Comparison of ENCODE assay signal across 23 cellular contexts in genomic region chr3:249587-250262, GRCh38. TPM values are rescaled to one million over a fixed set of nuclear protein-coding genes. Genes with fewer than 3 reads are reported as not detected.
"Had no signal": no experiment of that assay in that cellular context is flagged by ENCODE, and none has a peak within 500 bp of the region (broad histone marks: within the 10 kb centered on the region; RNA-seq: fewer than 3 reads in every experiment).

No MANE protein-coding gene starts in this region.

- H3K4me1 Mint-ChIP-seq: activated CD4-positive, alpha-beta T cell treated with anti-CD3 and anti-CD28 coated beads, Interleukin-2, amount 10 ng/mL, durations not matched to agents 24 days and 14 days; activated T-helper 17 cell treated with anti-CD3 and anti-CD28 coated beads, Interleukin-2, amount 50 U/mL, for 72 hours had no signal

- DNase-seq: activated B cell treated with CpG ODN at 0.5 μM for 24 hours; activated CD4-positive, alpha-beta T cell treated with anti-CD3 and anti-CD28 coated beads for 1 hour; activated CD4-positive, alpha-beta T cell treated with anti-CD3 and anti-CD28 coated beads, Interleukin-2, amount 10 ng/mL, durations not matched to agents 24 days and 14 days; activated CD4-positive, alpha-beta T cell treated with anti-CD3 and anti-CD28 coated beads, Interleukin-2, amount 50 U/mL, for 48 hours; activated gamma-delta T cell; activated naive CD4-positive, alpha-beta T cell treated with anti-CD3 and anti-CD28 coated beads for 36 hours; activated T-cell treated with anti-CD3 and anti-CD28 coated beads, Interleukin-2, amount 50 U/mL, for 4 hours; brain microvascular endothelial cell; MM.1S; NCI-H1105 treated with DMSO at 0.1 percent for 48 hours; NCI-H1436 treated with DMSO at 0.1 percent for 48 hours; NCI-H187; NCI-H2081; NCI-H510A treated with DMSO at 0.1 percent for 48 hours; NCI-H69; NK-92 treated with Interleukin-12 subunit alpha and Interleukin-12 subunit beta, amount 100 ng/mL, for 24 hours; Peyer's patch; SHP77 treated with DMSO at 0.1 percent for 48 hours; T-helper 17 cell; T-helper 9 cell had no signal

- H3K36me3 ChIP-seq: brain microvascular endothelial cell, Peyer's patch had no signal

- H3K27me3 ChIP-seq: brain microvascular endothelial cell, Peyer's patch had no signal

- H3K9me3 Mint-ChIP-seq: activated B cell treated with CpG ODN at 0.5 μM for 24 hours; activated CD4-positive, alpha-beta T cell treated with anti-CD3 and anti-CD28 coated beads, Interleukin-2, amount 10 ng/mL, durations not matched to agents 24 days and 14 days; activated naive CD4-positive, alpha-beta T cell treated with anti-CD3 and anti-CD28 coated beads for 36 hours; activated T-cell treated with anti-CD3 and anti-CD28 coated beads, Interleukin-2, amount 50 U/mL, for 4 hours; activated T-helper 17 cell treated with anti-CD3 and anti-CD28 coated beads, Interleukin-2, amount 50 U/mL, for 72 hours had no signal

- H3K27ac ChIP-seq: brain microvascular endothelial cell, Peyer's patch, RWPE1 had no signal

- H3K4me1 ChIP-seq: Peyer's patch had no signal

- H3K4me3 Mint-ChIP-seq: activated B cell treated with CpG ODN at 0.5 μM for 24 hours; activated CD4-positive, alpha-beta T cell treated with anti-CD3 and anti-CD28 coated beads, Interleukin-2, amount 10 ng/mL, durations not matched to agents 24 days and 14 days; activated naive CD4-positive, alpha-beta T cell treated with anti-CD3 and anti-CD28 coated beads for 36 hours; activated naive CD8-positive, alpha-beta T cell; activated T-cell treated with anti-CD3 and anti-CD28 coated beads, Interleukin-2, amount 50 U/mL, for 4 hours; activated T-helper 17 cell treated with anti-CD3 and anti-CD28 coated beads, Interleukin-2, amount 50 U/mL, for 72 hours; T-helper 17 cell had no signal

- H3K27me3 Mint-ChIP-seq: activated B cell treated with CpG ODN at 0.5 μM for 24 hours; activated CD4-positive, alpha-beta T cell treated with anti-CD3 and anti-CD28 coated beads, Interleukin-2, amount 10 ng/mL, durations not matched to agents 24 days and 14 days; activated naive CD8-positive, alpha-beta T cell; activated T-helper 17 cell treated with anti-CD3 and anti-CD28 coated beads, Interleukin-2, amount 50 U/mL, for 72 hours; T-helper 17 cell had no signal

- H3K36me3 Mint-ChIP-seq: activated naive CD8-positive, alpha-beta T cell had no signal

- H3K9me3 ChIP-seq: Peyer's patch had no signal

- ATAC-seq: activated T-cell treated with anti-CD3 and anti-CD28 coated beads, Interleukin-2, amount 50 U/mL, for 4 hours; activated T-helper 17 cell treated with anti-CD3 and anti-CD28 coated beads, Interleukin-2, amount 50 U/mL, for 72 hours; T-helper 17 cell had no signal

- H3K4me3 ChIP-seq: Peyer's patch had no signal

- H3K27ac Mint-ChIP-seq: activated CD4-positive, alpha-beta T cell treated with anti-CD3 and anti-CD28 coated beads, Interleukin-2, amount 10 ng/mL, durations not matched to agents 24 days and 14 days; activated naive CD4-positive, alpha-beta T cell treated with anti-CD3 and anti-CD28 coated beads for 36 hours; activated naive CD8-positive, alpha-beta T cell; activated T-helper 17 cell treated with anti-CD3 and anti-CD28 coated beads, Interleukin-2, amount 50 U/mL, for 72 hours; T-helper 17 cell had no signal

RNA-seq across cellular contexts. Expression of gene CHL1, which starts 53.2 kb away (rescaled TPM):
- total RNA-seq: activated CD4-positive, alpha-beta T cell treated with anti-CD3 and anti-CD28 coated beads, Interleukin-2, amount 10 ng/mL, durations not matched to agents 24 days and 14 days; activated naive CD4-positive, alpha-beta T cell treated with anti-CD3 and anti-CD28 coated beads for 36 hours; activated T-helper 17 cell treated with anti-CD3 and anti-CD28 coated beads, Interleukin-2, amount 50 U/mL, for 72 hours had no signal
